In genomic region chrX:56232221-56233082, GRCh38 we compare ENCODE assay signal across 8 cellular contexts. TPM values are rescaled to one million over a fixed set of nuclear protein-coding genes. Genes with fewer than 3 reads are reported as not detected.
DNase-seq lines count a peak whose midpoint lies in the region; ATAC-seq, FAIRE-seq and TF ChIP-seq lines count a peak whose summit lies in the region.

Gene KLF8 (plus strand): TSS chrX:56232356. CDS start chrX:56233335, 979 bp downstream.

- BruUV-seq in endothelial cell of umbilical vein (replicated peaks; lab: Mats Ljungman, UMichigan) = no TSS peak

- TF ChIP-seq EP300 in A549 (IDR thresholded peaks at IDR 0.05) = no peak

- peak within 1 kb of the TSS; percentile 3 for H3K9ac ChIP-seq in endothelial cell of umbilical vein (replicated peaks; ENCODE audit: extremely low read depth, insufficient read depth, low read length)

- H3K4me2 ChIP-seq in A549 (peak within 1 kb of the TSS; percentile 57), endothelial cell of umbilical vein (ENCODE audit: insufficient read depth, low read length) (peak within 1 kb of the TSS; percentile 65)

- H4K20me1 ChIP-seq in endothelial cell of umbilical vein (replicated peaks; ENCODE audit: control insufficient read depth, extremely low read depth, insufficient read depth, low read length) = no peaks in the 10 kb centered on the region

- TF ChIP-seq POLR2A in A549 (IDR thresholded peaks at IDR 0.05; ENCODE audit: low read length) (no peak), endothelial cell of umbilical vein (IDR thresholded peaks at IDR 0.05; ENCODE audit: low read depth, low read length) (no peak), testis (IDR thresholded peaks at IDR 0.05) (no peak)

- no peak within 1 kb of the TSS for H3K4me3 ChIP-seq in A549
- peak within 1 kb of the TSS; percentile 28 to 68 (median 51) for H3K4me3 ChIP-seq in endothelial cell of umbilical vein (replicated peaks in 1 of 3; ENCODE audit: insufficient read depth in 1 of 3, low read depth in 1 of 3, low read length in 3 of 3)
- peak within 1 kb of the TSS; percentile 55 to 63 for H3K4me3 ChIP-seq in testis

- ATAC-seq in A549 = peak in 1 of 2 experiments; percentile 57; a peak in 3 of 6 replicates
- peak; percentile 73 for ATAC-seq in GM18909 (IDR thresholded peaks at IDR 0.05; ENCODE audit: poor library complexity, unreplicated experiment)
- peak; percentile 60 for ATAC-seq in HG03196 (IDR thresholded peaks at IDR 0.05; ENCODE audit: unreplicated experiment)

- intact Hi-C loops in endothelial cell of umbilical vein (cut with micrococcal nuclease) = loop anchor here (5.0 kb wide), 1 partner anchor 515 kb away; the partner anchor contains the start of gene RRAGB
- intact Hi-C loops in testis (cut with DNase I; ENCODE audit: low total_unique reads) = no loop called here

- no peak within 1 kb of the TSS for H3K27ac ChIP-seq in A549
- H3K27ac ChIP-seq in endothelial cell of umbilical vein (ENCODE audit: insufficient read depth, low read depth, low read length) = no peak within 1 kb of the TSS
- peak within 1 kb of the TSS; percentile 72 to 86 for H3K27ac ChIP-seq in testis

- H2AFZ ChIP-seq in endothelial cell of umbilical vein (ENCODE audit: low read depth, low read length) = peak within 1 kb of the TSS; percentile 81

- no peaks in the 10 kb centered on the region for H3K4me1 ChIP-seq in A549
- peaks cover 9% of the 10 kb centered on the region for H3K4me1 ChIP-seq in endothelial cell of umbilical vein (ENCODE audit: control insufficient read depth, extremely low read depth, insufficient read depth, low read length)
- no peaks in the 10 kb centered on the region for H3K4me1 ChIP-seq in testis

- no peak for TF ChIP-seq RAD21 in A549 (conservative IDR thresholded peaks at IDR 0.05 in 1 of 2, IDR thresholded peaks at IDR 0.05 in 1 of 2)

- DNase-seq in A549 (ENCODE audit: low read depth in 1 of 2, low spot score in 1 of 2) = no peak
- DNase-seq in activated CD4-positive, alpha-beta T cell treated with anti-CD3 and anti-CD28 coated beads for 48 hours = peak; percentile 58
- DNase-seq in endothelial cell of umbilical vein (ENCODE audit: low read depth, low spot score) = no peak
- DNase-seq in myocyte (ENCODE audit: low read depth) = peak; percentile 20
- peak; percentile 76 for DNase-seq in testis
- no peak for DNase-seq in SIG-M5 (lab: John Stamatoyannopoulos, UW)

- WGBS in A549 (ENCODE audit: missing lambda C conversion rate) = 21% methylated on average over 25 of the region's 38 CpGs
- WGBS in testis, 2 donors = 0 to 1% methylated on average over 6 to 37 of the region's 38 CpGs

- H3K36me3 ChIP-seq in endothelial cell of umbilical vein (ENCODE audit: control insufficient read depth in 2 of 2, extremely low read depth in 1 of 2, insufficient read depth in 2 of 2, low read length in 2 of 2) = no peaks in the 10 kb centered on the region
- no peaks in the 10 kb centered on the region for H3K36me3 ChIP-seq in testis (ENCODE audit: low read depth, missing control alignments)

- POLR2A ChIA-PET in A549 (lab: Yijun Ruan, JAX) (no interaction called here), endothelial cell of umbilical vein (lab: Charles Lee) (no interaction called here)

- no peak for FAIRE-seq in A549 (lab: Jason Lieb, UNC)
- FAIRE-seq in endothelial cell of umbilical vein (lab: Jason Lieb, UNC) = no peak

- dilution Hi-C loops in endothelial cell of umbilical vein (cut with MboI; ENCODE audit: extremely low pct_ligation_motif_present, low sequenced_read_pairs) = no loop called here

- H3K9me1 ChIP-seq in endothelial cell of umbilical vein (replicated peaks; ENCODE audit: control insufficient read depth, extremely low read depth, insufficient read depth, low read length) = no peaks in the 10 kb centered on the region

- CTCF ChIA-PET in A549 (lab: Yijun Ruan, JAX) = interaction anchor here (1.2 kb wide), 1 partner anchor 16 kb away, joined by 3 read pairs; no protein-coding TSS in a partner anchor
- CTCF ChIA-PET in endothelial cell of umbilical vein (lab: Charles Lee) = interaction anchor here (1.4 kb wide), 1 partner anchor 16 kb away, joined by 5 read pairs; no protein-coding TSS in a partner anchor

- no peaks in the 10 kb centered on the region for H3K79me2 ChIP-seq in endothelial cell of umbilical vein (ENCODE audit: control insufficient read depth, insufficient read depth, low read length)

- peaks cover 4 to 6% of the 10 kb centered on the region in 2 experiments for H3K27me3 ChIP-seq in endothelial cell of umbilical vein (ENCODE audit: control insufficient read depth in 2 of 2, insufficient read depth in 2 of 2, low read length in 2 of 2)
- no peaks in the 10 kb centered on the region for H3K27me3 ChIP-seq in testis

- H3K9me3 ChIP-seq in A549 = no peaks in the 10 kb centered on the region
- H3K9me3 ChIP-seq in endothelial cell of umbilical vein (replicated peaks; ENCODE audit: control insufficient read depth, insufficient read depth, low read length) = no peaks in the 10 kb centered on the region
- H3K9me3 ChIP-seq in testis = no peaks in the 10 kb centered on the region

- TF ChIP-seq CTCF in A549 (IDR thresholded peaks at IDR 0.05) = no peak
- no peak for TF ChIP-seq CTCF in endothelial cell of umbilical vein (IDR thresholded peaks at IDR 0.05; ENCODE audit: extremely low read depth in 1 of 2, insufficient read depth in 1 of 2, low read depth in 1 of 2, low read length in 2 of 2)
- no peak for TF ChIP-seq CTCF in testis (IDR thresholded peaks at IDR 0.05)

TF ChIP-seq in A549, 52 proteins besides CTCF, POLR2A, EP300 and RAD21:
- no peak for TF ChIP-seq HOXB5 (CRISPR knock-in tag; IDR thresholded peaks at IDR 0.05)
- TF ChIP-seq TP53 (CRISPR knock-in tag; IDR thresholded peaks at IDR 0.05) = no peak
- no peak for TF ChIP-seq KDM1A (IDR thresholded peaks at IDR 0.05; ENCODE audit: low read depth)
- TF ChIP-seq CHD2 (IDR thresholded peaks at IDR 0.05; ENCODE audit: low read length, partially characterized antibody) = no peak
- no peak for TF ChIP-seq FOXS1 (CRISPR knock-in tag; IDR thresholded peaks at IDR 0.05)
- TF ChIP-seq NFE2L2 (conservative IDR thresholded peaks at IDR 0.05; ENCODE audit: low read length) = no peak

TF ChIP-seq in endothelial cell of umbilical vein, 7 proteins besides CTCF, POLR2A, EP300 and RAD21:
- no peak for TF ChIP-seq POLR2AphosphoS5 (IDR thresholded peaks at IDR 0.05; ENCODE audit: insufficient read depth, low read depth, low read length)
- no peak for TF ChIP-seq EZH2 (IDR thresholded peaks at IDR 0.05; ENCODE audit: borderline replicate concordance, low read depth, low read length, severe bottlenecking)
- TF ChIP-seq JUN (IDR thresholded peaks at IDR 0.05; ENCODE audit: borderline replicate concordance, insufficient read depth, insufficient read length, low read depth) = no peak

RNA-seq across cellular contexts. Expression of gene KLF8, which starts in this region (rescaled TPM):
- 0.18 and 0.41 TPM in 2 replicates for polyA plus RNA-seq in A549 (2011; rRNA removed)
- polyA plus RNA-seq in A549 (2012; cell fraction: cytosol; rRNA removed) = 0.03 TPM in 2 replicates
- 0.04 and 0.22 TPM in 2 replicates for polyA plus RNA-seq in A549 (2012; cell fraction: nucleus; rRNA removed)
- 0.01 to 0.06 TPM in 2 of 3 replicates, not detected in the other for polyA plus RNA-seq in A549 (2017; fragmentation: RNase III; extraction: RNeasy Plus Mini Kit Qiagen cat#74134 plus additional on column Dnase treatment)
- 0.24 and 0.58 TPM in 2 replicates for polyA minus RNA-seq in A549 (2011; rRNA and poly(A)+ RNA removed)
- 1.0 and 1.2 TPM in 2 replicates for total RNA-seq in endothelial cell of umbilical vein
- polyA plus RNA-seq in endothelial cell of umbilical vein = 2.0 and 2.1 TPM in 2 replicates
- polyA plus RNA-seq in endothelial cell of umbilical vein (2011; cell fraction: cytosol; rRNA removed) = 0.80 and 1.3 TPM in 2 replicates
- polyA plus RNA-seq in endothelial cell of umbilical vein (2011; cell fraction: nucleus; rRNA removed) = 5.8 and 6.4 TPM in 2 replicates
- polyA plus RNA-seq in endothelial cell of umbilical vein (2012) = 0.08 and 0.18 TPM in 2 replicates
- 3.4 and 5.0 TPM in 2 replicates for polyA minus RNA-seq in endothelial cell of umbilical vein
- polyA minus RNA-seq in endothelial cell of umbilical vein (2011; cell fraction: cytosol; rRNA and poly(A)+ RNA removed) = not detected
- 1.8 and 4.2 TPM in 2 replicates for polyA minus RNA-seq in endothelial cell of umbilical vein (2011; cell fraction: nucleus; rRNA and poly(A)+ RNA removed)
- 1.9 and 2.0 TPM in 2 replicates for total RNA-seq in myocyte
- polyA plus RNA-seq in myocyte (2012) = 1.2 TPM
- total RNA-seq in testis = 10 to 100 TPM; 11.7 to 21.4 TPM
- 8.0 TPM for polyA plus RNA-seq in testis (ENCODE audit: insufficient read depth, low read depth, low replicate concordance)

Comparison
In these comparisons a context has a peak if more than half of its experiments do, and no peak if none do; other contexts are left out.
1. DNase-seq: peak in activated CD4-positive, alpha-beta T cell treated with anti-CD3 and anti-CD28 coated beads for 48 hours (single experiment), myocyte (single experiment) and testis (single experiment); none in A549 (0 of 2), endothelial cell of umbilical vein (single experiment) and SIG-M5 (single experiment).
2. H3K27ac ChIP-seq: peak in testis (2 of 2); none in A549 (0 of 2) and endothelial cell of umbilical vein (single experiment).